In genomic region chr19:2362970-2363300, GRCh38 we compare ENCODE assay signal across 33 cellular contexts. TPM values are rescaled to one million over a fixed set of nuclear protein-coding genes. Genes with fewer than 3 reads are reported as not detected.
"Had no signal": no experiment of that assay in that cellular context is flagged by ENCODE, and none has a peak within 500 bp of the region (broad histone marks: within the 10 kb centered on the region; RNA-seq: fewer than 3 reads in every experiment).

No MANE protein-coding gene starts in this region.

- H3K27ac ChIP-seq: epithelial cell of prostate, esophagus squamous epithelium, gastroesophageal sphincter, heart right ventricle, WERI-Rb-1 had no signal

- H3K4me3 ChIP-seq: esophagus squamous epithelium, gastroesophageal sphincter, heart right ventricle had no signal

- ATAC-seq: activated CD4-positive, CD25-positive, alpha-beta regulatory T cell treated with anti-CD3 and anti-CD28 coated beads, Interleukin-2, amount 50 U/mL, for 24 hours; activated CD8-positive, alpha-beta T cell treated with anti-CD3 and anti-CD28 coated beads for 36 hours; activated T-cell treated with anti-CD3 and anti-CD28 coated beads, Interleukin-2, amount 50 U/mL, for 4 hours; activated T-helper 17 cell treated with anti-CD3 and anti-CD28 coated beads, Interleukin-2, amount 50 U/mL, for 72 hours; effector memory CD8-positive, alpha-beta T cell; gastroesophageal sphincter; heart right ventricle had no signal

- DNase-seq: activated B cell treated with CpG ODN at 0.5 μM for 24 hours; activated CD4-positive, alpha-beta T cell treated with anti-CD3 and anti-CD28 coated beads for 48 hours; activated CD4-positive, alpha-beta T cell treated with anti-CD3 and anti-CD28 coated beads, Interleukin-2, amount 50 U/mL, for 1 hour; activated CD4-positive, alpha-beta T cell treated with anti-CD3 and anti-CD28 coated beads, Interleukin-2, amount 50 U/mL, for 48 hours; activated CD8-positive, alpha-beta memory T cell treated with anti-CD3 and anti-CD28 coated beads for 24 hours; activated CD8-positive, alpha-beta T cell treated with anti-CD3 and anti-CD28 coated beads for 36 hours; activated effector memory CD4-positive, alpha-beta T cell treated with Interleukin-2 at 50 U/mL for 16 hours; activated gamma-delta T cell treated with Interleukin-2 at 50 U/mL for 16 hours; activated naive CD4-positive, alpha-beta T cell treated with anti-CD3 and anti-CD28 coated beads, Interleukin-2, amount 50 U/mL, for 16 hours; activated naive CD4-positive, alpha-beta T cell treated with Interleukin-2 at 50 U/mL for 16 hours; activated T-cell treated with anti-CD3 and anti-CD28 coated beads, Interleukin-2, amount 50 U/mL, for 4 hours; amniotic stem cell; anterior cingulate cortex; caudate nucleus; cortex of kidney; dermis blood vessel endothelial cell; effector CD4-positive, alpha-beta T cell; effector memory CD8-positive, alpha-beta T cell; esophagus squamous epithelium; foreskin melanocyte; heart right ventricle; T1000; WERI-Rb-1 had no signal

- H3K36me3 ChIP-seq: esophagus squamous epithelium, gastroesophageal sphincter, heart right ventricle, WERI-Rb-1 had no signal

- FAIRE-seq: astrocyte, colon had no signal

- H3K9me3 ChIP-seq: esophagus squamous epithelium, gastroesophageal sphincter had no signal

RNA-seq across cellular contexts. Expression of gene TMPRSS9, which starts 2.9 kb away (rescaled TPM):
- total RNA-seq: activated B cell treated with CpG ODN at 0.5 μM for 24 hours; activated CD8-positive, alpha-beta T cell treated with anti-CD3 and anti-CD28 coated beads for 36 hours; activated T-cell treated with anti-CD3 and anti-CD28 coated beads, Interleukin-2, amount 50 U/mL, for 4 hours; activated T-helper 17 cell treated with anti-CD3 and anti-CD28 coated beads, Interleukin-2, amount 50 U/mL, for 72 hours; fibroblast of lung; fibroblast of villous mesenchyme; glomerular endothelial cell; heart right ventricle had no signal
- polyA plus RNA-seq: fibroblast of lung had no signal

RNA-seq across cellular contexts. Expression of gene LINGO3, which starts 55.0 kb away (rescaled TPM):
- total RNA-seq: activated T-cell treated with anti-CD3 and anti-CD28 coated beads, Interleukin-2, amount 50 U/mL, for 4 hours; astrocyte; chondrocyte; dermis blood vessel endothelial cell; fibroblast of lung; fibroblast of villous mesenchyme; gastroesophageal sphincter; glomerular endothelial cell; heart right ventricle had no signal
- polyA plus RNA-seq: fibroblast of lung, heart right ventricle had no signal
